8 cellular contexts compared by ENCODE assay signal in the genomic region with DNA sequence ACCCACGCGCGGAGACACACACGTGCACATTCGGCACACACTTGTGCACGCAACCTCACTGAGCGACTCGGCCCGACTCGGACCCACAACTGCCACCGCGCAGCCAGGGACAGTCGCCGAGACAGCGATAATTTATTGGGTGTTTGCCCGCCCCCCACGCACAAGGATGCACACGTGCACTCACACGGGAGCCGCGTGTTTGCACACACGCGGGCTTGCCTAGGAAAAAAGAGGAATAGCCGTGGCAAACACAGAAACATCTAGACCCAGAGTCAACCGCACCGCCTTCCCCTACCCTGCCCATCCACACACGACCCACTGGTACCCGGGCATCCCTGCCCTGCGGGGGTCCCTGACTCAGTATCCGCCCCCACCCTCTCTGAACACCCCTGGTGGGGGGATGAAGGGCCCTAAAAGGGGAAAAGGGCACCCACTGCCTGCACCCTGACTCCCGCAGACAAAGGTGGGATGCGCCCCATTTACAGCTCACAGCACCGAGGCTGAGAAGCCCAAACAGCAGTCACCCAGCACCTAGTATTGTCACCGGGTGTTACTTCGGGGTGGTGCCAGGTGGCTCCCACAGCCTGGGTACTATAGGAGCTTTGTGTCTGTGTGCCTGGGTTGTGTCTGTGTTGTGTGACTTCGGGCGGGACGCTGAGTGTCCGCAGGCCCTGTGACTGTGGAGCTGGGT. TPM values are rescaled to one million over a fixed set of nuclear protein-coding genes. Genes with fewer than 3 reads are reported as not detected.
A peak's percentile ranks its signal among the peaks of the same experiment; 100 is the strongest.
DNase-seq lines count a peak whose midpoint lies in the region; ATAC-seq and TF ChIP-seq lines count a peak whose summit lies in the region.

No MANE protein-coding gene starts in this region.

- POLR2A ChIA-PET in OCI-LY7 (lab: Charles Lee): interaction anchor here (0.6 to 1.7 kb wide), 3 partner anchors 24 to 96 kb away, joined by 3 read pairs; a partner anchor contains a TSS
- POLR2A ChIA-PET in naive thymus-derived CD4-positive, alpha-beta T cell (lab: Charles Lee): interaction anchor here (0.7 to 2.1 kb wide), 6 partner anchors 16 to 214 kb away, joined by 3 to 13 read pairs (median 4); a partner anchor contains a TSS

- H3K9me3 Mint-ChIP-seq in CD4-positive, CD25-positive, alpha-beta regulatory T cell: peaks cover 0 to 2% (median 0%) of the 10 kb centered on the region in 7 donors
- H3K9me3 Mint-ChIP-seq in naive thymus-derived CD4-positive, alpha-beta T cell: peaks cover 0 to 1% (median 0%) of the 10 kb centered on the region in 11 donors

- no peak overlapping the region for H3K27ac ChIP-seq in CD4-positive, CD25-positive, alpha-beta regulatory T cell (ENCODE audit: insufficient read depth, low read length, poor library complexity, severe bottlenecking)
- H3K27ac ChIP-seq in OCI-LY7 (ENCODE audit: low read depth, low read length, poor library complexity, severe bottlenecking) (no peak overlapping the region), coronary artery (peak overlapping the region; percentile 96 to 97)
- H3K27ac ChIP-seq in naive thymus-derived CD4-positive, alpha-beta T cell (ENCODE audit: low read depth, low read length): no peak overlapping the region

- no peaks in the 10 kb centered on the region for H4K20me1 ChIP-seq in OCI-LY7 (ENCODE audit: insufficient read depth, low read length)

- H2AFZ ChIP-seq in OCI-LY7 (ENCODE audit: low read length): peak overlapping the region; percentile 16; the same call in 1 of the 2 replicates

- BruUV-seq in OCI-LY7 (replicated peaks; lab: Mats Ljungman, UMichigan): no TSS peak

- H3K36me3 Mint-ChIP-seq in CD4-positive, CD25-positive, alpha-beta regulatory T cell: no peaks in the 10 kb centered on the region
- peaks cover 0 to 8% (median 0%) of the 10 kb centered on the region in 5 donors for H3K36me3 Mint-ChIP-seq in naive thymus-derived CD4-positive, alpha-beta T cell

- intact Hi-C loops in OCI-LY7 (cut with micrococcal nuclease; ENCODE audit: unreplicated experiment): no loop called here
- intact Hi-C loops in naive thymus-derived CD4-positive, alpha-beta T cell (cut with micrococcal nuclease): loop anchor here (2.0 to 10.0 kb wide), 5 partner anchors 96 to 473 kb away; a partner anchor contains a TSS

- H3K4me3 Mint-ChIP-seq in CD4-positive, CD25-positive, alpha-beta regulatory T cell: peak overlapping the region; percentile 87 to 94 (median 90)
- H3K4me3 Mint-ChIP-seq in naive thymus-derived CD4-positive, alpha-beta T cell: peak overlapping the region; percentile 74 to 90 (median 85)

- CTCF ChIA-PET in OCI-LY7 (lab: Charles Lee; ENCODE audit: unreplicated experiment): interaction anchor here (0.6 kb wide), 1 partner anchor 96 kb away, joined by 4 read pairs; no protein-coding TSS in a partner anchor
- CTCF ChIA-PET in naive thymus-derived CD4-positive, alpha-beta T cell (lab: Charles Lee): no interaction called here

- H3K27me3 ChIP-seq in CD4-positive, CD25-positive, alpha-beta regulatory T cell (ENCODE audit: control insufficient read depth, insufficient read depth, low read length): no peaks in the 10 kb centered on the region
- H3K27me3 ChIP-seq in naive thymus-derived CD4-positive, alpha-beta T cell (ENCODE audit: control insufficient read depth in 2 of 2, insufficient read depth in 2 of 2, low read length in 2 of 2): peaks cover 0 to 14% of the 10 kb centered on the region in 2 donors

- TF ChIP-seq CTCF in OCI-LY7 (conservative IDR thresholded peaks at IDR 0.05; ENCODE audit: low read length) (no peak), coronary artery (IDR thresholded peaks at IDR 0.05) (no peak)

- no peaks in the 10 kb centered on the region for H3K9me3 ChIP-seq in CD4-positive, CD25-positive, alpha-beta regulatory T cell (ENCODE audit: control insufficient read depth in 2 of 2, low read length in 2 of 2)
- H3K9me3 ChIP-seq in OCI-LY7 (ENCODE audit: low read length): no peaks in the 10 kb centered on the region
- H3K9me3 ChIP-seq in naive thymus-derived CD4-positive, alpha-beta T cell (ENCODE audit: control insufficient read depth in 2 of 3, low read length in 3 of 3): no peaks in the 10 kb centered on the region

- H3K27ac Mint-ChIP-seq in CD4-positive, CD25-positive, alpha-beta regulatory T cell: peak overlapping the region in 2 of 3 donors; percentile 40 to 86
- peak overlapping the region in 7 of 9 donors; percentile 10 to 83 (median 65) for H3K27ac Mint-ChIP-seq in naive thymus-derived CD4-positive, alpha-beta T cell

- no peaks in the 10 kb centered on the region for H3K36me3 ChIP-seq in CD4-positive, CD25-positive, alpha-beta regulatory T cell (ENCODE audit: control insufficient read depth, insufficient read depth, low read length)
- H3K36me3 ChIP-seq in OCI-LY7 (ENCODE audit: insufficient read depth, low read length): no peaks in the 10 kb centered on the region
- no peaks in the 10 kb centered on the region for H3K36me3 ChIP-seq in naive thymus-derived CD4-positive, alpha-beta T cell (ENCODE audit: control insufficient read depth in 2 of 3, insufficient read depth in 3 of 3, low read length in 3 of 3)

- H3K4me1 ChIP-seq in CD4-positive, CD25-positive, alpha-beta regulatory T cell (ENCODE audit: control insufficient read depth, insufficient read depth, low read length, poor library complexity, severe bottlenecking): peaks cover 82% of the 10 kb centered on the region
- peaks cover 76% of the 10 kb centered on the region for H3K4me1 ChIP-seq in OCI-LY7 (ENCODE audit: insufficient read depth, low read length, poor library complexity, severe bottlenecking)
- peaks cover 67 to 68% of the 10 kb centered on the region in 2 donors for H3K4me1 ChIP-seq in naive thymus-derived CD4-positive, alpha-beta T cell (ENCODE audit: control insufficient read depth in 2 of 2, insufficient read depth in 2 of 2, low read length in 2 of 2)

- H3K27me3 Mint-ChIP-seq in CD4-positive, CD25-positive, alpha-beta regulatory T cell: peaks cover 37% of the 10 kb centered on the region
- peaks cover 8 to 32% (median 20%) of the 10 kb centered on the region in 5 donors for H3K27me3 Mint-ChIP-seq in naive thymus-derived CD4-positive, alpha-beta T cell

- DNase-seq in CD4-positive, CD25-positive, alpha-beta regulatory T cell: peak in 1 of 3 donors; percentile 57
- DNase-seq in OCI-LY7 (ENCODE audit: low spot score) (no peak), coronary artery (ENCODE audit: low spot score) (peak; percentile 80), NCI-H2029 (lab: John Stamatoyannopoulos, UW) (no peak), NCI-H2196 (lab: John Stamatoyannopoulos, UW; ENCODE audit: unreplicated experiment) (no peak)
- peak in 2 of 9 donors; percentile 14 to 47 for DNase-seq in naive thymus-derived CD4-positive, alpha-beta T cell

- H3K4me1 Mint-ChIP-seq in CD4-positive, CD25-positive, alpha-beta regulatory T cell: peaks cover 7 to 78% (median 39%) of the 10 kb centered on the region in 4 donors
- peaks cover 40 to 81% (median 76%) of the 10 kb centered on the region in 7 donors for H3K4me1 Mint-ChIP-seq in naive thymus-derived CD4-positive, alpha-beta T cell

- peak overlapping the region; percentile 44 for H3K4me3 ChIP-seq in CD4-positive, CD25-positive, alpha-beta regulatory T cell (ENCODE audit: low read depth, low read length)
- H3K4me3 ChIP-seq in OCI-LY7 (ENCODE audit: low read depth, low read length, poor library complexity, severe bottlenecking) (no peak overlapping the region), coronary artery (peak overlapping the region; percentile 81)
- peak overlapping the region; percentile 61 for H3K4me3 ChIP-seq in naive thymus-derived CD4-positive, alpha-beta T cell (ENCODE audit: low read length)

- peak in 1 of 2 donors; percentile 5 for ATAC-seq in CD4-positive, CD25-positive, alpha-beta regulatory T cell (ENCODE audit: low read depth in 2 of 2)
- ATAC-seq in naive thymus-derived CD4-positive, alpha-beta T cell: no peak
- ATAC-seq in HG02884 (IDR thresholded peaks at IDR 0.05; ENCODE audit: unreplicated experiment) (no peak), GM18861 (IDR thresholded peaks at IDR 0.05; ENCODE audit: unreplicated experiment) (no peak)

- H3K4me2 ChIP-seq in OCI-LY7 (ENCODE audit: low read length): peak overlapping the region; percentile 71

- H3K79me2 ChIP-seq in OCI-LY7 (ENCODE audit: insufficient read depth, low read depth, low read length): peaks cover 15% of the 10 kb centered on the region; the same call in 1 of the 2 replicates

- no peaks in the 10 kb centered on the region for H3K9me2 ChIP-seq in OCI-LY7 (ENCODE audit: insufficient read depth, low read length)

RNA-seq across cellular contexts. Expression of a gene that starts 1.0 kb away (rescaled TPM):
- 97.9 TPM for total RNA-seq in CD4-positive, CD25-positive, alpha-beta regulatory T cell
- 10 to 100 TPM; 47.3 to 84.0 (median 65.6) TPM for polyA plus RNA-seq in CD4-positive, CD25-positive, alpha-beta regulatory T cell
- total RNA-seq in OCI-LY7 (2014; rRNA removed; shearing (Covaris generic)): 54.8 and 92.9 TPM in 2 replicates
- 97.5 and 117 TPM in 2 replicates for total RNA-seq in OCI-LY7 (2022)
- 100 to 1,000 TPM in 1 of 5 experiments, 10 to 100 TPM in 4; 27.0 to 185 (median 40.7) TPM for total RNA-seq in naive thymus-derived CD4-positive, alpha-beta T cell
- 10 to 100 TPM; 33.5 to 42.8 TPM for polyA plus RNA-seq in naive thymus-derived CD4-positive, alpha-beta T cell

RNA-seq across cellular contexts. Expression of a gene that starts 19.8 kb away (rescaled TPM):
- 26.2 TPM for total RNA-seq in CD4-positive, CD25-positive, alpha-beta regulatory T cell
- polyA plus RNA-seq in CD4-positive, CD25-positive, alpha-beta regulatory T cell: 10 to 100 TPM; 11.3 to 26.0 (median 21.4) TPM
- total RNA-seq in OCI-LY7 (2014; rRNA removed; shearing (Covaris generic)): 0.72 and 1.8 TPM in 2 replicates
- 8.9 and 10.9 TPM in 2 replicates for total RNA-seq in OCI-LY7 (2022)
- total RNA-seq in naive thymus-derived CD4-positive, alpha-beta T cell: 10 to 100 TPM in 4 of 5 experiments, 1 to 10 TPM in 1; 9.5 to 42.5 (median 42.0) TPM
- 10 to 100 TPM; 21.9 to 29.0 TPM for polyA plus RNA-seq in naive thymus-derived CD4-positive, alpha-beta T cell

RNA-seq across cellular contexts. Expression of a gene that starts 20.8 kb away (rescaled TPM):
- total RNA-seq in CD4-positive, CD25-positive, alpha-beta regulatory T cell: not detected
- polyA plus RNA-seq in CD4-positive, CD25-positive, alpha-beta regulatory T cell: under 1 TPM in 3 of 4 donors, not detected in 1; 0.09 to 0.79 (median 0.25) TPM
- total RNA-seq in OCI-LY7 (2014; rRNA removed; shearing (Covaris generic)): 0.49 and 0.98 TPM in 2 replicates
- 3.2 and 4.1 TPM in 2 replicates for total RNA-seq in OCI-LY7 (2022)
- total RNA-seq in naive thymus-derived CD4-positive, alpha-beta T cell: 10 to 100 TPM in 1 of 5 experiments, 1 to 10 TPM in 2, under 1 TPM in 2; 0.15 to 68.6 (median 1.2) TPM
- polyA plus RNA-seq in naive thymus-derived CD4-positive, alpha-beta T cell: under 1 TPM; 0.20 to 0.44 TPM

RNA-seq across cellular contexts. Expression of a gene that starts 32.2 kb away (rescaled TPM):
- total RNA-seq in CD4-positive, CD25-positive, alpha-beta regulatory T cell: not detected
- polyA plus RNA-seq in CD4-positive, CD25-positive, alpha-beta regulatory T cell: not detected
- 0.80 TPM in 1 of 2 replicates, not detected in the other for total RNA-seq in OCI-LY7 (2014; rRNA removed; shearing (Covaris generic))
- total RNA-seq in OCI-LY7 (2022): not detected in 2 replicates
- total RNA-seq in naive thymus-derived CD4-positive, alpha-beta T cell: under 1 TPM in 4 of 5 experiments, not detected in 1; 0.32 to 0.73 (median 0.58) TPM
- not detected for polyA plus RNA-seq in naive thymus-derived CD4-positive, alpha-beta T cell

Comparison
In these comparisons a context has a peak if more than half of its experiments do, and no peak if none do; other contexts are left out.
1. H3K27ac ChIP-seq: peak in coronary artery (2 of 2); none in CD4-positive, CD25-positive, alpha-beta regulatory T cell (single experiment), OCI-LY7 (single experiment) and naive thymus-derived CD4-positive, alpha-beta T cell (single experiment).